ENCODE assay signal across 12 cellular contexts in genomic region chr12:24950231-24950834, GRCh38. TPM values are rescaled to one million over a fixed set of nuclear protein-coding genes. Genes with fewer than 3 reads are reported as not detected.
DNase-seq lines count a peak whose midpoint lies in the region; ATAC-seq and TF ChIP-seq lines count a peak whose summit lies in the region.
"Had no signal": no experiment of that assay in that cellular context is flagged by ENCODE, and none has a peak within 500 bp of the region (broad histone marks: within the 10 kb centered on the region; RNA-seq: fewer than 3 reads in every experiment).

No MANE protein-coding gene starts in this region.

- no peaks in the 10 kb centered on the region for H3K9me2 ChIP-seq in Karpas-422 (replicated peaks; ENCODE audit: insufficient read depth, low read length)

- no peak overlapping the region for H3K27ac ChIP-seq in Karpas-422 (ENCODE audit: low read length)

- peaks cover 7% of the 10 kb centered on the region for H3K27me3 Mint-ChIP-seq in nephron (ENCODE audit: low read depth)
- H3K27me3 Mint-ChIP-seq in activated T-helper 2 cell treated with anti-CD3 and anti-CD28 coated beads, Interferon-gamma antibody, Interleukin-2, Interleukin-4, amounts not matched to agents 10 μg/mL and 5 μg/mL and 100 μg/mL, durations not matched to agents 14 hours and 24 hours and 36 hours (ENCODE audit: low read depth): peaks cover 46% of the 10 kb centered on the region

- peak overlapping the region; percentile 22 to 74 (median 44) for H3K4me3 Mint-ChIP-seq in nephron
- H3K4me3 Mint-ChIP-seq in activated T-helper 2 cell treated with anti-CD3 and anti-CD28 coated beads, Interferon-gamma antibody, Interleukin-2, Interleukin-4, amounts not matched to agents 10 μg/mL and 5 μg/mL and 100 μg/mL, durations not matched to agents 14 hours and 24 hours and 36 hours (ENCODE audit: low read depth): no peak overlapping the region

- no peak for TF ChIP-seq CTCF in nephron (IDR thresholded peaks at IDR 0.05; ENCODE audit: unreplicated experiment in 3 of 3)

- intact Hi-C loops in activated T-helper 2 cell treated with anti-CD3 and anti-CD28 coated beads, Interferon-gamma antibody, Interleukin-2, Interleukin-4, amounts not matched to agents 10 μg/mL and 5 μg/mL and 100 μg/mL, durations not matched to agents 14 hours and 24 hours and 36 hours (cut with micrococcal nuclease): loop anchor here (5.0 kb wide), 1 partner anchor 233 kb away; no protein-coding TSS in a partner anchor

- DNase-seq in Karpas-422 (no peak), HuH-7 (ENCODE audit: low spot score) (no peak), DMS53 (lab: John Stamatoyannopoulos, UW) (no peak), NCI-H526 treated with DMSO at 0.1 percent for 48 hours (lab: John Stamatoyannopoulos, UW) (no peak)
- no peak for DNase-seq in activated T-helper 2 cell treated with anti-CD3 and anti-CD28 coated beads, Interferon-gamma antibody, Interleukin-2, Interleukin-4, amounts not matched to agents 10 μg/mL and 5 μg/mL and 100 μg/mL, durations not matched to agents 14 hours and 24 hours and 36 hours (ENCODE audit: low spot score)
- DNase-seq: activated CD4-positive, alpha-beta T cell treated with anti-CD3 and anti-CD28 coated beads for 36 hours; foreskin melanocyte had no signal

- peak overlapping the region; percentile 23 for H3K4me2 ChIP-seq in Karpas-422 (ENCODE audit: low read depth, low read length, poor library complexity, severe bottlenecking)

- no peak overlapping the region for H3K4me3 ChIP-seq in Karpas-422 (ENCODE audit: low read length)
- H3K4me3 ChIP-seq: mucosa of descending colon had no signal

- H3K4me1 ChIP-seq in Karpas-422 (ENCODE audit: low read length): peaks cover 60% of the 10 kb centered on the region

- ATAC-seq in GM18873 (IDR thresholded peaks at IDR 0.05; ENCODE audit: low FRiP score, unreplicated experiment) (peak; percentile 36), HG02571 (IDR thresholded peaks at IDR 0.05; ENCODE audit: unreplicated experiment) (peak; percentile 27)
- ATAC-seq: activated CD4-positive, alpha-beta T cell treated with anti-CD3 and anti-CD28 coated beads for 36 hours; mucosa of descending colon had no signal

- H3K27ac Mint-ChIP-seq in nephron: peak overlapping the region in 2 of 3 experiments; percentile 41 to 61
- no peak overlapping the region for H3K27ac Mint-ChIP-seq in activated T-helper 2 cell treated with anti-CD3 and anti-CD28 coated beads, Interferon-gamma antibody, Interleukin-2, Interleukin-4, amounts not matched to agents 10 μg/mL and 5 μg/mL and 100 μg/mL, durations not matched to agents 14 hours and 24 hours and 36 hours

- peaks cover 35% of the 10 kb centered on the region for H3K79me2 ChIP-seq in Karpas-422 (ENCODE audit: low read length)

- H3K36me3 ChIP-seq in Karpas-422 (ENCODE audit: insufficient read depth, low read length): peaks cover 5% of the 10 kb centered on the region

- H3K9ac ChIP-seq in Karpas-422 (ENCODE audit: low read length): no peak overlapping the region

- H2AFZ ChIP-seq in Karpas-422 (ENCODE audit: low read length): peak overlapping the region; percentile 53; the same call in 1 of the 2 replicates

- no peaks in the 10 kb centered on the region for H3K9me3 ChIP-seq in Karpas-422 (ENCODE audit: low read length)
- H3K9me3 ChIP-seq: mucosa of descending colon had no signal

- peaks cover 32% of the 10 kb centered on the region for H3K4me1 Mint-ChIP-seq in nephron
- peaks cover 43% of the 10 kb centered on the region for H3K4me1 Mint-ChIP-seq in activated T-helper 2 cell treated with anti-CD3 and anti-CD28 coated beads, Interferon-gamma antibody, Interleukin-2, Interleukin-4, amounts not matched to agents 10 μg/mL and 5 μg/mL and 100 μg/mL, durations not matched to agents 14 hours and 24 hours and 36 hours (ENCODE audit: low read depth)

- H3K9me3 Mint-ChIP-seq in nephron: no peaks in the 10 kb centered on the region
- H3K9me3 Mint-ChIP-seq in activated T-helper 2 cell treated with anti-CD3 and anti-CD28 coated beads, Interferon-gamma antibody, Interleukin-2, Interleukin-4, amounts not matched to agents 10 μg/mL and 5 μg/mL and 100 μg/mL, durations not matched to agents 14 hours and 24 hours and 36 hours: no peaks in the 10 kb centered on the region

- H4K20me1 ChIP-seq in Karpas-422 (ENCODE audit: insufficient read depth, low read depth, low read length): no peaks in the 10 kb centered on the region

- no peaks in the 10 kb centered on the region for H3K27me3 ChIP-seq in Karpas-422 (ENCODE audit: low read length)

- H3K36me3 Mint-ChIP-seq in nephron (ENCODE audit: low read depth): no peaks in the 10 kb centered on the region
- no peaks in the 10 kb centered on the region for H3K36me3 Mint-ChIP-seq in activated T-helper 2 cell treated with anti-CD3 and anti-CD28 coated beads, Interferon-gamma antibody, Interleukin-2, Interleukin-4, amounts not matched to agents 10 μg/mL and 5 μg/mL and 100 μg/mL, durations not matched to agents 14 hours and 24 hours and 36 hours (ENCODE audit: low read depth)

RNA-seq across cellular contexts. Expression of gene BCAT1, which starts 1.4 kb away (rescaled TPM):
- total RNA-seq in Karpas-422 (2014; rRNA removed; shearing (Covaris generic); ENCODE audit: low replicate concordance): 183 and 190 TPM in 2 replicates
- 12.7 and 12.9 TPM in 2 replicates for total RNA-seq in activated T-helper 2 cell treated with anti-CD3 and anti-CD28 coated beads, Interferon-gamma antibody, Interleukin-2, Interleukin-4, amounts not matched to agents 10 μg/mL and 5 μg/mL and 100 μg/mL, durations not matched to agents 14 hours and 24 hours and 36 hours
- total RNA-seq: HT-29 had no signal

Comparison
In these comparisons a context has a peak if more than half of its experiments do, and no peak if none do; other contexts are left out.
1. RNA of gene BCAT1, which starts 1.4 kb away (total RNA-seq): 183 to 190 TPM in Karpas-422; 12.7 to 12.9 TPM in activated T-helper 2 cell treated with anti-CD3 and anti-CD28 coated beads, Interferon-gamma antibody, Interleukin-2, Interleukin-4, amounts not matched to agents 10 μg/mL and 5 μg/mL and 100 μg/mL, durations not matched to agents 14 hours and 24 hours and 36 hours; every median in the first group is over 10 times any median in the second.